In genomic region chr7:40341-40740, GRCh38 we compare ENCODE assay signal across 8 cellular contexts.
DNase-seq lines count a peak whose midpoint lies in the region; ATAC-seq and TF ChIP-seq lines count a peak whose summit lies in the region.
"Not testable (repeated sequence)": the region's sequence is repeated elsewhere in the genome, so short reads cannot be mapped to it uniquely, and the experiment has no call there.

No MANE protein-coding gene starts in this region.

- intact Hi-C loops in right cardiac atrium (cut with DNase I); lower lobe of right lung (cut with DNase I); prostate gland (cut with DNase I); aorta (cut with DNase I): not testable (repeated sequence)

- H3K4me1 Mint-ChIP-seq in endodermal cell: not testable (repeated sequence)

- H3K27ac Mint-ChIP-seq in endodermal cell: not testable (repeated sequence)

- H3K4me3 ChIP-seq in astrocyte of the cerebellum (ENCODE audit: low read depth, low read length); endodermal cell (ENCODE audit: low read length); right cardiac atrium (ENCODE audit: low read length); lower lobe of right lung; prostate gland; aorta (ENCODE audit: low read length in 2 of 2): not testable (repeated sequence)

- not testable (repeated sequence) for H3K36me3 Mint-ChIP-seq in endodermal cell (ENCODE audit: low read depth)

- not testable (repeated sequence) for H3K9ac ChIP-seq in endodermal cell (ENCODE audit: extremely low read depth, low read length, poor library complexity, severe bottlenecking)

- not testable (repeated sequence) for TF ChIP-seq POLR2A in prostate gland (IDR thresholded peaks at IDR 0.05)

- H3K27ac ChIP-seq in endodermal cell (ENCODE audit: low read depth, low read length); right cardiac atrium (ENCODE audit: low read length); lower lobe of right lung; prostate gland; aorta (ENCODE audit: low read depth in 1 of 2, low read length in 2 of 2): not testable (repeated sequence)

- DNase-seq in H4 (ENCODE audit: low spot score) (peak; percentile 92), RPMI7951 (ENCODE audit: low read depth) (peak; percentile 88), astrocyte of the cerebellum (ENCODE audit: low read depth) (peak; percentile 63), endodermal cell (peak; percentile 88), right cardiac atrium (peak in 2 of 3 donors; percentile 9 to 22), lower lobe of right lung (peak; percentile 57), prostate gland (ENCODE audit: low spot score) (peak; percentile 5), aorta (peak; percentile 16 to 55)

- not testable (repeated sequence) for H3K4me3 Mint-ChIP-seq in endodermal cell

- H3K36me3 ChIP-seq in endodermal cell (ENCODE audit: control insufficient read depth, insufficient read depth, low read length); lower lobe of right lung; prostate gland; aorta (ENCODE audit: control insufficient read depth in 1 of 2, insufficient read depth in 2 of 2, low read length in 1 of 2): not testable (repeated sequence)

- in situ Hi-C loops in astrocyte of the cerebellum (cut with HindIII; ENCODE audit: low sequenced_read_pairs): not testable (repeated sequence)

- H3K9me3 ChIP-seq in endodermal cell (ENCODE audit: control insufficient read depth, low read length); right cardiac atrium (ENCODE audit: control insufficient read depth, low read length); lower lobe of right lung; prostate gland; aorta (ENCODE audit: control insufficient read depth, low read length): not testable (repeated sequence)

- H3K4me1 ChIP-seq in endodermal cell (ENCODE audit: control insufficient read depth, insufficient read depth, low read length); right cardiac atrium (ENCODE audit: control insufficient read depth, insufficient read depth, low read length); prostate gland (replicated peaks); aorta (ENCODE audit: control insufficient read depth in 1 of 2, insufficient read depth in 2 of 2, low read length in 2 of 2): not testable (repeated sequence)
- H3K4me1 ChIP-seq in lower lobe of right lung: peaks cover 12% of the 10 kb centered on the region

- peak; percentile 40 for TF ChIP-seq CTCF in astrocyte of the cerebellum (IDR thresholded peaks at IDR 0.05; ENCODE audit: low read depth, low read length, missing control alignments)
- TF ChIP-seq CTCF in endodermal cell (conservative IDR thresholded peaks at IDR 0.05): peak; percentile 71
- peak; percentile 26 for TF ChIP-seq CTCF in lower lobe of right lung (IDR thresholded peaks at IDR 0.05)
- TF ChIP-seq CTCF in prostate gland (IDR thresholded peaks at IDR 0.05): peak in 1 of 4 experiments; percentile 25

- peaks cover 44% of the 10 kb centered on the region for H3K27me3 ChIP-seq in endodermal cell (ENCODE audit: control insufficient read depth, insufficient read depth, low read length, poor library complexity, severe bottlenecking)
- not testable (repeated sequence) for H3K27me3 ChIP-seq in right cardiac atrium (ENCODE audit: control insufficient read depth, insufficient read depth); lower lobe of right lung (ENCODE audit: low read depth); prostate gland (replicated peaks; ENCODE audit: insufficient read depth); aorta (ENCODE audit: control insufficient read depth in 1 of 2, insufficient read depth in 2 of 2, low read length in 1 of 2)

- H3K9me3 Mint-ChIP-seq in endodermal cell: not testable (repeated sequence)

- 23% methylated on average over 4 of the region's 4 CpGs; no CpG with 5 or more reads in 1 of the 2 experiments for WGBS in endodermal cell (ENCODE audit: insufficient coverage in 1 of 2, insufficient read length in 1 of 2), 2 experiments
- WGBS in right cardiac atrium: 49% methylated on average over 4 of the region's 4 CpGs
- 47% methylated on average over 4 of the region's 4 CpGs for WGBS in prostate gland
- 47 to 55% methylated on average over 4 of the region's 4 CpGs for WGBS in aorta, 2 donors

- peaks cover 37% of the 10 kb centered on the region for H3K27me3 Mint-ChIP-seq in endodermal cell (ENCODE audit: insufficient read depth)

- not testable (repeated sequence) for ATAC-seq in right cardiac atrium; aorta (ENCODE audit: low FRiP score)
- ATAC-seq in lower lobe of right lung: peak; percentile 70 to 76

Comparison
In these comparisons a context has a peak if more than half of its experiments do, and no peak if none do; other contexts are left out.
1. DNase-seq: peak in every context shown above with its lines; median percentile 92 in H4; 88 in RPMI7951; 88 in endodermal cell; 63 in astrocyte of the cerebellum; 57 in lower lobe of right lung; 36 in aorta; 16 in right cardiac atrium; 5 in prostate gland.